In the genomic region with DNA sequence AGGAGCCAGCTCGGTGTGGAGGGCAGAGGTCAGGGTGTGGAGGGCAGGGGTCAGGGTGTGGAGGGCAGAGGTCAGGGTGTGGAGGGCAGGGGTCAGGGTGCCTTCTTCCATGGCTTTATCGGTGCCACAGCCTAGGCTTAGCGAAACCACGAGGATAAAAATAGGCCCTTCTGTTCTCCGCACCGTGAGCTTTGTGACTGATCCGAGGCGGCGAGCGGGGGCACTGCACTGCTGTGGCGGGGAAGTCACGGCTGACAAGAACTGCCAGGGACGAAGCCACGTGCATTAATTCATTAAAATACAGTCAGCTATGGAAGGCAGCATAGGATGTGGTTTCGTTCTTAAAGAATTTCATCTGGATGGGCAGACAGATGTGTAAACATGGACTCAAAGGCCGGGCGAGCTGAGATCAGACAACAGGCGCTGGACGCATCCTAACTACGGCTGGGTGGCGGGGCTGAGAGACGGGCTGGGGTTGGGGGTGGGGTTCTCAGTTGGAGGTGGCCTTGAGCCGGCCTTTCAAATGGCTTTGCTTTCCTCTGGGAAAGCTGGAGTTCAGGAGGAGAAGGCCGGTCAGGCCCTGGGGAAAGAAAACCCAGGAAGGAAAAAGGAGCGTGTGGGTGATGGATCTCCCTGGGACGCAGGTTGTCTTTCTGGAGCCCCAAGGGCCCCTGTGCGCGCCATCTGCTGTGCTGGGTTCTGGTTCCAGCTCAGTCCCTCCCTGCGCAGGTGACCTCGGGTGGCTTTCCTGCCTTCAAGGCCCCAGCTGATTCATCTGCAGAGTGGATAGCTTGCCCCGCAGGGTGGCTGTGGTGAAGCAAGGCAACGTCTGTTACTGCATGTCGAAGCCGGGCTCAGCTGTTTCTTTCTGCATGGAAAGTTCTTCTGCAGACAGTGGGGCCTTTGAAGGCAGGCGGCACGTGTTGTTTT, we compare ENCODE assay signal across 12 cellular contexts. TPM values are rescaled to one million over a fixed set of nuclear protein-coding genes. Genes with fewer than 3 reads are reported as not detected.
DNase-seq lines count a peak whose midpoint lies in the region; ATAC-seq and TF ChIP-seq lines count a peak whose summit lies in the region.
"Had no signal": no experiment of that assay in that cellular context is flagged by ENCODE, and none has a peak within 500 bp of the region (broad histone marks: within the 10 kb centered on the region; RNA-seq: fewer than 3 reads in every experiment).

No MANE protein-coding gene starts in this region.

- no peak for TF ChIP-seq CTCF in prostate gland (IDR thresholded peaks at IDR 0.05)

- no peaks in the 10 kb centered on the region for H3K36me3 ChIP-seq in prostate gland
- H3K36me3 ChIP-seq: upper lobe of right lung had no signal

- WGBS in prostate gland: 83% methylated on average over 36 of the region's 36 CpGs

- no peaks in the 10 kb centered on the region for H3K4me1 ChIP-seq in prostate gland (replicated peaks)

- intact Hi-C loops in prostate gland (cut with DNase I): no loop called here

- H3K9me3 ChIP-seq in prostate gland: no peaks in the 10 kb centered on the region
- H3K9me3 ChIP-seq: upper lobe of right lung had no signal

- no peaks in the 10 kb centered on the region for H3K27me3 ChIP-seq in prostate gland (replicated peaks; ENCODE audit: insufficient read depth)
- H3K27me3 ChIP-seq: upper lobe of right lung had no signal

- no peak for TF ChIP-seq POLR2A in prostate gland (IDR thresholded peaks at IDR 0.05)

- no peak for ATAC-seq in HG03039 (IDR thresholded peaks at IDR 0.05; ENCODE audit: unreplicated experiment)
- ATAC-seq: upper lobe of right lung had no signal

- H3K4me3 ChIP-seq in prostate gland: no peak overlapping the region
- H3K4me3 ChIP-seq: upper lobe of right lung had no signal

- DNase-seq in SHP77 (lab: John Stamatoyannopoulos, UW): peak; percentile 26 to 57
- no peak for DNase-seq in SHP77 treated with DMSO at 0.1 percent for 48 hours (lab: John Stamatoyannopoulos, UW)
- DNase-seq in UCSD-AML1 (lab: John Stamatoyannopoulos, UW; ENCODE audit: unreplicated experiment): peak; percentile 23
- DNase-seq in hepatic stellate cell (ENCODE audit: low spot score): peak; percentile 35
- peak in 26 of 49 donors; percentile 4 to 62 (median 20) for DNase-seq in substantia nigra (lab: John Stamatoyannopoulos, UW)
- DNase-seq in prostate gland (ENCODE audit: low spot score): no peak
- no peak for DNase-seq in germinal center (ENCODE audit: low spot score)
- DNase-seq: ACHN; activated effector memory CD4-positive, alpha-beta T cell treated with Interleukin-2 at 50 U/mL for 16 hours; upper lobe of right lung had no signal

- H3K27ac ChIP-seq in substantia nigra (ENCODE audit: low read depth, low read length, poor library complexity, severe bottlenecking): no peak overlapping the region
- no peak overlapping the region for H3K27ac ChIP-seq in prostate gland
- H3K27ac ChIP-seq: upper lobe of right lung had no signal

RNA-seq across cellular contexts. Expression of a gene that starts 1.0 kb away (rescaled TPM):
- 1 to 10 TPM in 1 of 2 donors, not detected in 1; 5.2 TPM for total RNA-seq in prostate gland
- total RNA-seq: NCI-H460, upper lobe of right lung had no signal

RNA-seq across cellular contexts. Expression of a gene that starts 46.3 kb away (rescaled TPM):
- 1 to 10 TPM in 1 of 2 donors, not detected in 1; 5.9 TPM for total RNA-seq in prostate gland
- total RNA-seq: NCI-H460, upper lobe of right lung had no signal

Comparison
In these comparisons a context has a peak if more than half of its experiments do, and no peak if none do; other contexts are left out.
1. DNase-seq: peak in SHP77 (2 of 2), UCSD-AML1 (single experiment), hepatic stellate cell (single experiment) and substantia nigra (26 of 49); none in SHP77 treated with DMSO at 0.1 percent for 48 hours (single experiment), prostate gland (single experiment) and germinal center (single experiment).